Comparison of ENCODE assay signal across 1 cellular context in genomic region chr13:32316476-32316875, GRCh38.
TF ChIP-seq lines count a peak whose summit lies in the region.

No MANE protein-coding gene starts in this region.

TF ChIP-seq in HCT116, 20 proteins besides CTCF, POLR2A, EP300 and RAD21 (continued from another document):
- TF ChIP-seq ATF3 (IDR thresholded peaks at IDR 0.05) (no peak), SIN3A (IDR thresholded peaks at IDR 0.05; ENCODE audit: low read depth) (no peak), ZFX (IDR thresholded peaks at IDR 0.05) (no peak), TCF7L2 (IDR thresholded peaks at IDR 0.05; ENCODE audit: borderline replicate concordance, extremely low read depth, insufficient read depth, insufficient read length) (no peak)
